21 cellular contexts compared by ENCODE assay signal in genomic region chr20:33830371-33830770, GRCh38. TPM values are rescaled to one million over a fixed set of nuclear protein-coding genes. Genes with fewer than 3 reads are reported as not detected.
DNase-seq lines count a peak whose midpoint lies in the region; ATAC-seq and TF ChIP-seq lines count a peak whose summit lies in the region.
"Had no signal": no experiment of that assay in that cellular context is flagged by ENCODE, and none has a peak within 500 bp of the region (broad histone marks: within the 10 kb centered on the region; RNA-seq: fewer than 3 reads in every experiment).

No MANE protein-coding gene starts in this region.

- H3K36me3 Mint-ChIP-seq in natural killer cell, result peaks cover 5% of the 10 kb centered on the region
- H3K36me3 Mint-ChIP-seq in natural killer cell treated with Interleukin-12 subunit alpha and Interleukin-12 subunit beta and Interleukin-15 and Interleukin-18, amount 100 ng/mL, for 72 hours, result no peaks in the 10 kb centered on the region
- H3K36me3 Mint-ChIP-seq in brain, result peaks cover 25% of the 10 kb centered on the region
- H3K36me3 Mint-ChIP-seq in nephron (ENCODE audit: low read depth), result peaks cover 13% of the 10 kb centered on the region

- H3K9me3 Mint-ChIP-seq in natural killer cell, result no peaks in the 10 kb centered on the region
- H3K9me3 Mint-ChIP-seq in natural killer cell treated with Interleukin-12 subunit alpha and Interleukin-12 subunit beta and Interleukin-15 and Interleukin-18, amount 100 ng/mL, for 72 hours, result no peaks in the 10 kb centered on the region
- H3K9me3 Mint-ChIP-seq in brain, result peaks cover 0 to 6% (median 0%) of the 10 kb centered on the region in 5 experiments
- no peaks in the 10 kb centered on the region for H3K9me3 Mint-ChIP-seq in nephron
- H3K9me3 Mint-ChIP-seq: activated T-helper 1 cell treated with anti-CD3 and anti-CD28 coated beads, Interleukin-12 subunit alpha, Interleukin-12 subunit beta, Interleukin-2, Interleukin-4 antibody, amounts not matched to agents 30 ng/mL and 10 ng/mL and 1 ng/mL, durations not matched to agents 14 hours and 24 hours and 36 hours; neural crest cell; T-helper 2 cell treated with Interferon-gamma antibody and Interleukin-4, amounts not matched to agents 5 μg/mL and 100 μg/mL, for 36 hours had no signal

- H3K27me3 Mint-ChIP-seq in natural killer cell (ENCODE audit: low read depth in 2 of 2) (no peaks in the 10 kb centered on the region), brain (peaks cover 3% of the 10 kb centered on the region), nephron (ENCODE audit: low read depth) (no peaks in the 10 kb centered on the region)
- no peaks in the 10 kb centered on the region for H3K27me3 Mint-ChIP-seq in natural killer cell treated with Interleukin-12 subunit alpha and Interleukin-12 subunit beta and Interleukin-15 and Interleukin-18, amount 100 ng/mL, for 72 hours

- intact Hi-C loops in natural killer cell (cut with micrococcal nuclease), result no loop called here
- intact Hi-C loops in aorta (cut with DNase I), result no loop called here

- H3K4me3 Mint-ChIP-seq in natural killer cell (no peak overlapping the region), brain (peak overlapping the region in 2 of 5 experiments; percentile 30 to 56), nephron (no peak overlapping the region)
- no peak overlapping the region for H3K4me3 Mint-ChIP-seq in natural killer cell treated with Interleukin-12 subunit alpha and Interleukin-12 subunit beta and Interleukin-15 and Interleukin-18, amount 100 ng/mL, for 72 hours
- H3K4me3 Mint-ChIP-seq: activated T-helper 1 cell treated with anti-CD3 and anti-CD28 coated beads, Interleukin-12 subunit alpha, Interleukin-12 subunit beta, Interleukin-2, Interleukin-4 antibody, amounts not matched to agents 30 ng/mL and 10 ng/mL and 1 ng/mL, durations not matched to agents 14 hours and 24 hours and 36 hours; neural crest cell; T-helper 2 cell treated with Interferon-gamma antibody and Interleukin-4, amounts not matched to agents 5 μg/mL and 100 μg/mL, for 36 hours had no signal

- peak overlapping the region; percentile 7 to 19 for H3K27ac ChIP-seq in aorta (ENCODE audit: low read depth in 1 of 2, low read length in 2 of 2)
- H3K27ac ChIP-seq: A549 had no signal

- no peak overlapping the region for H3K4me3 ChIP-seq in aorta (ENCODE audit: low read length in 2 of 2)
- H3K4me3 ChIP-seq: A549, heart right ventricle, spleen, thyroid gland had no signal

- peaks cover 74 to 84% of the 10 kb centered on the region in 2 donors for H3K4me1 Mint-ChIP-seq in natural killer cell
- peaks cover 50 to 73% of the 10 kb centered on the region in 2 donors for H3K4me1 Mint-ChIP-seq in natural killer cell treated with Interleukin-12 subunit alpha and Interleukin-12 subunit beta and Interleukin-15 and Interleukin-18, amount 100 ng/mL, for 72 hours (ENCODE audit: low read depth in 2 of 2)
- H3K4me1 Mint-ChIP-seq in brain, result peaks cover 96% of the 10 kb centered on the region
- peaks cover 85% of the 10 kb centered on the region for H3K4me1 Mint-ChIP-seq in nephron

- ATAC-seq in natural killer cell, result no peak
- no peak for ATAC-seq in natural killer cell treated with Interleukin-12 subunit alpha and Interleukin-12 subunit beta and Interleukin-15 and Interleukin-18, amount 100 ng/mL, for 72 hours
- ATAC-seq in aorta (ENCODE audit: low FRiP score), result no peak
- no peak for ATAC-seq in HG03520 (IDR thresholded peaks at IDR 0.05; ENCODE audit: unreplicated experiment)
- ATAC-seq in GM18909 (IDR thresholded peaks at IDR 0.05; ENCODE audit: poor library complexity, unreplicated experiment), result no peak
- ATAC-seq: A549, left lobe of liver had no signal

- H3K27ac Mint-ChIP-seq in natural killer cell (peak overlapping the region; percentile 12 to 33), brain (peak overlapping the region; percentile 46 to 93 (median 83)), nephron (peak overlapping the region; percentile 90 to 93 (median 92))
- no peak overlapping the region for H3K27ac Mint-ChIP-seq in natural killer cell treated with Interleukin-12 subunit alpha and Interleukin-12 subunit beta and Interleukin-15 and Interleukin-18, amount 100 ng/mL, for 72 hours
- H3K27ac Mint-ChIP-seq: activated T-helper 1 cell treated with anti-CD3 and anti-CD28 coated beads, Interleukin-12 subunit alpha, Interleukin-12 subunit beta, Interleukin-2, Interleukin-4 antibody, amounts not matched to agents 30 ng/mL and 10 ng/mL and 1 ng/mL, durations not matched to agents 14 hours and 24 hours and 36 hours had no signal

- no peaks in the 10 kb centered on the region for H3K9me3 ChIP-seq in aorta (ENCODE audit: control insufficient read depth, low read length)
- H3K9me3 ChIP-seq: A549, heart right ventricle, spleen, thyroid gland had no signal

- DNase-seq in natural killer cell (no peak), aorta (no peak), NCI-H2081 treated with DMSO at 0.1 percent for 48 hours (lab: John Stamatoyannopoulos, UW) (no peak)
- DNase-seq in natural killer cell treated with Interleukin-12 subunit alpha and Interleukin-12 subunit beta and Interleukin-15 and Interleukin-18, amount 100 ng/mL, for 72 hours (ENCODE audit: low spot score), result no peak
- DNase-seq: activated CD4-positive, alpha-beta T cell treated with anti-CD3 and anti-CD28 coated beads, Interleukin-2, amount 50 U/mL, for 1 hour; DMS153; heart right ventricle; NCI-H1092 treated with DMSO at 0.1 percent for 48 hours; NCI-H69; RPMI8226; spleen; thyroid gland had no signal

- no peaks in the 10 kb centered on the region for H3K27me3 ChIP-seq in aorta (ENCODE audit: control insufficient read depth in 1 of 2, insufficient read depth in 2 of 2, low read length in 1 of 2)
- H3K27me3 ChIP-seq: heart right ventricle, spleen, thyroid gland had no signal

- H3K36me3 ChIP-seq in aorta (ENCODE audit: control insufficient read depth in 1 of 2, insufficient read depth in 2 of 2, low read length in 1 of 2), result no peaks in the 10 kb centered on the region
- H3K36me3 ChIP-seq: thyroid gland had no signal

- TF ChIP-seq CTCF in natural killer cell (IDR thresholded peaks at IDR 0.05) (no peak), brain (conservative IDR thresholded peaks at IDR 0.05) (no peak), nephron (IDR thresholded peaks at IDR 0.05; ENCODE audit: unreplicated experiment in 3 of 3) (no peak)

- 79 to 88% methylated on average over 4 of the region's 4 CpGs for WGBS in aorta, 2 donors

- H3K4me1 ChIP-seq in aorta (ENCODE audit: control insufficient read depth in 1 of 2, insufficient read depth in 2 of 2, low read length in 2 of 2), result peaks cover 10 to 20% of the 10 kb centered on the region in 2 donors

RNA-seq across cellular contexts. Expression of gene CHMP4B, which starts 19.2 kb away (rescaled TPM):
- total RNA-seq in natural killer cell, result 10 to 100 TPM; 63.7 to 74.0 (median 70.0) TPM
- 10 to 100 TPM; 62.3 to 84.5 TPM for total RNA-seq in natural killer cell treated with Interleukin-12 subunit alpha and Interleukin-12 subunit beta and Interleukin-15 and Interleukin-18, amount 100 ng/mL, for 72 hours
- polyA plus RNA-seq in brain (ENCODE audit: insufficient read depth, low read depth, low replicate concordance), result 198 TPM
- 100 to 1,000 TPM in 1 of 2 donors, 10 to 100 TPM in 1; 96.6 to 107 TPM for total RNA-seq in aorta
- polyA plus RNA-seq in aorta, result 100 to 1,000 TPM; 149 to 194 TPM

Comparison
In these comparisons a context has a peak if more than half of its experiments do, and no peak if none do; other contexts are left out.
1. H3K27ac Mint-ChIP-seq: peak in natural killer cell (2 of 2), brain (5 of 5) and nephron (3 of 3); none in natural killer cell treated with Interleukin-12 subunit alpha and Interleukin-12 subunit beta and Interleukin-15 and Interleukin-18, amount 100 ng/mL, for 72 hours (0 of 2).